ENCODE assay signal across 15 cellular contexts in genomic region chr2:15747172-15747550, GRCh38.
DNase-seq lines count a peak whose midpoint lies in the region; ATAC-seq, FAIRE-seq and TF ChIP-seq lines count a peak whose summit lies in the region.
"Had no signal": no experiment of that assay in that cellular context is flagged by ENCODE, and none has a peak within 500 bp of the region (broad histone marks: within the 10 kb centered on the region; RNA-seq: fewer than 3 reads in every experiment).

No MANE protein-coding gene starts in this region.

- H2BK120ac ChIP-seq in H1 (replicated peaks; ENCODE audit: low read depth, low read length), result peak overlapping the region; percentile 4

- peak overlapping the region; percentile 57 for H4K91ac ChIP-seq in H1 (replicated peaks; ENCODE audit: insufficient read length, low read length)

- POLR2A ChIA-PET in H1 (lab: Charles Lee; ENCODE audit: partially characterized antibody), result interaction anchor here (0.6 to 1.5 kb wide), 10 partner anchors 11 to 133 kb away, joined by 3 to 6 read pairs (median 3); no protein-coding TSS in a partner anchor

- H3K4ac ChIP-seq in H1 (replicated peaks; ENCODE audit: insufficient read length, low read depth, low read length), result no peak overlapping the region

- peaks cover under 1% of the 10 kb centered on the region; the same call in 1 of the 2 replicates for H3K9me3 ChIP-seq in NT2/D1 (ENCODE audit: insufficient read depth, low read length)
- no peaks in the 10 kb centered on the region for H3K9me3 ChIP-seq in H1 (ENCODE audit: insufficient read depth in 2 of 2, low read depth in 1 of 2, low read length in 1 of 2)
- no peaks in the 10 kb centered on the region for H3K9me3 ChIP-seq in smooth muscle cell (replicated peaks; ENCODE audit: low read depth)

- H3K14ac ChIP-seq in H1 (ENCODE audit: insufficient read length), result no peak overlapping the region

- H3K36me3 Mint-ChIP-seq in nephron (ENCODE audit: low read depth), result peaks cover 4% of the 10 kb centered on the region
- H3K36me3 Mint-ChIP-seq in immature natural killer cell, result no peaks in the 10 kb centered on the region

- 85% methylated on average over 4 of the region's 4 CpGs; no CpG with 5 or more reads in 1 of the 2 experiments for WGBS in H1 (ENCODE audit: extremely low coverage in 1 of 2, insufficient coverage in 1 of 2, insufficient read length in 1 of 2, insufficient replicate concordance in 2 of 2, low coverage in 1 of 2, low lambda C conversion rate in 2 of 2, missing lambda C conversion rate in 1 of 2), 2 experiments
- WGBS in smooth muscle cell (ENCODE audit: low lambda C conversion rate), result 97% methylated on average over 4 of the region's 4 CpGs

- H3K4me3 ChIP-seq in NT2/D1 (ENCODE audit: insufficient read length, low read depth) (no peak overlapping the region), H1 (ENCODE audit: extremely low read depth in 1 of 4, insufficient read depth in 2 of 4, low read depth in 3 of 4, low read length in 4 of 4) (peak overlapping the region in 1 of 4 experiments; percentile 33; a peak in 1 of 8 replicates), smooth muscle cell (no peak overlapping the region)

- H3K9ac ChIP-seq in NT2/D1 (ENCODE audit: insufficient read length, low read depth), result peak overlapping the region; percentile 18
- no peak overlapping the region for H3K9ac ChIP-seq in H1 (replicated peaks in 1 of 4; ENCODE audit: extremely low read depth in 1 of 4, low read depth in 3 of 4, low read length in 3 of 4)
- H3K9ac ChIP-seq in smooth muscle cell (ENCODE audit: low read depth), result no peak overlapping the region

- ATAC-seq in GM21515 (IDR thresholded peaks at IDR 0.05; ENCODE audit: unreplicated experiment), result no peak

- H2BK15ac ChIP-seq in H1 (ENCODE audit: low read length), result no peak overlapping the region

- no peaks in the 10 kb centered on the region for H4K20me1 ChIP-seq in H1 (replicated peaks in 1 of 2; ENCODE audit: control insufficient read depth in 1 of 2, insufficient read depth in 2 of 2, low read length in 2 of 2)
- no peaks in the 10 kb centered on the region for H4K20me1 ChIP-seq in smooth muscle cell (ENCODE audit: low read depth)

- H3K27me3 Mint-ChIP-seq in nephron (ENCODE audit: low read depth), result peaks cover 11% of the 10 kb centered on the region
- peaks cover 0 to 13% (median 6%) of the 10 kb centered on the region in 3 donors for H3K27me3 Mint-ChIP-seq in immature natural killer cell (ENCODE audit: low read depth in 3 of 3)

- H3K27ac Mint-ChIP-seq in nephron, result peak overlapping the region; percentile 78 to 90 (median 80)
- no peak overlapping the region for H3K27ac Mint-ChIP-seq in immature natural killer cell
- H3K27ac Mint-ChIP-seq: HFFc6 had no signal

- no peak for TF ChIP-seq EP300 in H1 (IDR thresholded peaks at IDR 0.05; ENCODE audit: borderline replicate concordance in 1 of 2, low read depth in 2 of 2, low read length in 2 of 2)

- H3K4me3 Mint-ChIP-seq in nephron (peak overlapping the region in 1 of 3 experiments; percentile 21), immature natural killer cell (no peak overlapping the region)
- H3K4me3 Mint-ChIP-seq: HFFc6 had no signal

- peak overlapping the region; percentile 67; the same call in 1 of the 2 replicates for H2AFZ ChIP-seq in H1 (ENCODE audit: low read length)
- H2AFZ ChIP-seq in smooth muscle cell (ENCODE audit: low read depth), result no peak overlapping the region

- no peak for TF ChIP-seq POLR2A in H1 (IDR thresholded peaks at IDR 0.05; ENCODE audit: control extremely low read depth in 1 of 2, low read depth in 2 of 2, low read length in 2 of 2)

- CTCF ChIA-PET in H1 (lab: Charles Lee; ENCODE audit: partially characterized antibody), result interaction anchor here (0.6 to 4.6 kb wide), 25 partner anchors 11 to 861 kb away, joined by 3 to 29 read pairs (median 5); no protein-coding TSS in a partner anchor

- H4K5ac ChIP-seq in H1 (ENCODE audit: insufficient read length, low read depth, low read length), result no peak overlapping the region

- H3K27ac ChIP-seq in H1 (ENCODE audit: low read depth, low read length), result no peak overlapping the region
- no peak overlapping the region for H3K27ac ChIP-seq in smooth muscle cell (ENCODE audit: low read depth)

- peak overlapping the region; percentile 77 for H2BK20ac ChIP-seq in H1 (ENCODE audit: low read length)

- FAIRE-seq in H1 (lab: Jason Lieb, UNC), result no peak
- FAIRE-seq: GM12892 had no signal

- TF ChIP-seq RAD21 in H1 (IDR thresholded peaks at IDR 0.05 in 1 of 2, conservative IDR thresholded peaks at IDR 0.05 in 1 of 2; ENCODE audit: low read depth in 2 of 2, low read length in 2 of 2), result no peak

- TF ChIP-seq CTCF in H1 (IDR thresholded peaks at IDR 0.05; ENCODE audit: control extremely low read depth in 1 of 3, insufficient read depth in 1 of 3, low read depth in 1 of 3, low read length in 3 of 3) (no peak), nephron (IDR thresholded peaks at IDR 0.05; ENCODE audit: unreplicated experiment in 3 of 3) (no peak), smooth muscle cell (IDR thresholded peaks at IDR 0.05; ENCODE audit: borderline replicate concordance, insufficient read depth, poor library complexity, severe bottlenecking) (no peak)

- H3K4me2 ChIP-seq in H1 (ENCODE audit: insufficient read depth in 1 of 2, low read depth in 2 of 2, low read length in 2 of 2), result no peak overlapping the region
- no peak overlapping the region for H3K4me2 ChIP-seq in smooth muscle cell

- H3K4me1 ChIP-seq in NT2/D1 (ENCODE audit: insufficient read depth, insufficient read length), result peaks cover 12% of the 10 kb centered on the region
- H3K4me1 ChIP-seq in H1 (replicated peaks in 1 of 4; ENCODE audit: control insufficient read depth in 3 of 4, insufficient read depth in 4 of 4, low read length in 3 of 4), result peaks cover 5 to 12% (median 10%) of the 10 kb centered on the region in 4 experiments
- peaks cover 14% of the 10 kb centered on the region for H3K4me1 ChIP-seq in smooth muscle cell (ENCODE audit: low read depth)

- H2BK12ac ChIP-seq in H1 (ENCODE audit: low read depth, low read length), result peak overlapping the region; percentile 96

- no peak overlapping the region for H4K8ac ChIP-seq in H1 (ENCODE audit: extremely low read depth, insufficient read depth, low read length)

- no peak overlapping the region for H3K56ac ChIP-seq in H1 (replicated peaks; ENCODE audit: insufficient read length, low read depth, low read length)

- H3K23me2 ChIP-seq in H1 (ENCODE audit: low read depth, low read length), result no peaks in the 10 kb centered on the region

- H3K23ac ChIP-seq in H1 (ENCODE audit: insufficient read length), result no peak overlapping the region

- DNase-seq in NT2/D1 (ENCODE audit: low read depth, low spot score), result no peak
- DNase-seq in H1 (ENCODE audit: low read depth in 1 of 2, low spot score in 2 of 2), result no peak
- DNase-seq in immature natural killer cell, result no peak
- DNase-seq in NCI-H2196 (lab: John Stamatoyannopoulos, UW; ENCODE audit: unreplicated experiment), result no peak
- no peak for DNase-seq in smooth muscle cell (lab: John Stamatoyannopoulos, UW; ENCODE audit: unreplicated experiment)
- DNase-seq: COR-L47, DMS153, HFFc6, NCI-H1105 treated with DMSO at 0.1 percent for 48 hours, NCI-H1694 treated with DMSO at 0.1 percent for 48 hours, NCI-H526 treated with DMSO at 0.1 percent for 48 hours, SHP77 treated with DMSO at 0.1 percent for 48 hours had no signal

- H3K79me1 ChIP-seq in H1 (ENCODE audit: low read depth, low read length), result no peaks in the 10 kb centered on the region

- peak overlapping the region; percentile 72 for H3K18ac ChIP-seq in H1 (ENCODE audit: extremely low read depth, low read length)

- H2BK5ac ChIP-seq in H1 (ENCODE audit: low read depth, low read length), result peak overlapping the region; percentile 55; the same call in 1 of the 2 replicates

- H2AK5ac ChIP-seq in H1 (ENCODE audit: low read depth, low read length), result peak overlapping the region; percentile 93

- H3K36me3 ChIP-seq in NT2/D1 (ENCODE audit: insufficient read depth, insufficient read length, low read length), result no peaks in the 10 kb centered on the region
- H3K36me3 ChIP-seq in H1 (ENCODE audit: control insufficient read depth in 2 of 4, insufficient read depth in 4 of 4, low read length in 3 of 4), result no peaks in the 10 kb centered on the region
- H3K36me3 ChIP-seq in smooth muscle cell (ENCODE audit: low read depth), result no peaks in the 10 kb centered on the region

- H3K9me3 Mint-ChIP-seq in nephron, result peaks cover 7% of the 10 kb centered on the region
- peaks cover 0 to 2% (median 0%) of the 10 kb centered on the region in 6 donors for H3K9me3 Mint-ChIP-seq in immature natural killer cell
- H3K9me3 Mint-ChIP-seq: HFFc6 had no signal

- H3K4me1 Mint-ChIP-seq in nephron (peaks cover 54% of the 10 kb centered on the region), immature natural killer cell (no peaks in the 10 kb centered on the region)

- H3K79me2 ChIP-seq in H1 (ENCODE audit: control insufficient read depth in 1 of 2, insufficient read depth in 2 of 2, low read length in 2 of 2), result no peaks in the 10 kb centered on the region
- no peaks in the 10 kb centered on the region for H3K79me2 ChIP-seq in smooth muscle cell (ENCODE audit: low read depth)

- H3K27me3 ChIP-seq in NT2/D1 (ENCODE audit: insufficient read depth, insufficient read length) (no peaks in the 10 kb centered on the region), H1 (replicated peaks in 1 of 4; ENCODE audit: control insufficient read depth in 3 of 4, extremely low read depth in 1 of 4, insufficient read depth in 3 of 4, low read length in 3 of 4) (no peaks in the 10 kb centered on the region), smooth muscle cell (ENCODE audit: low read depth) (no peaks in the 10 kb centered on the region)

- H3F3A ChIP-seq in smooth muscle cell (ENCODE audit: low read depth), result no peaks in the 10 kb centered on the region

TF ChIP-seq in H1, 55 proteins besides CTCF, POLR2A, EP300 and RAD21:
- TF ChIP-seq, protein P1, sequence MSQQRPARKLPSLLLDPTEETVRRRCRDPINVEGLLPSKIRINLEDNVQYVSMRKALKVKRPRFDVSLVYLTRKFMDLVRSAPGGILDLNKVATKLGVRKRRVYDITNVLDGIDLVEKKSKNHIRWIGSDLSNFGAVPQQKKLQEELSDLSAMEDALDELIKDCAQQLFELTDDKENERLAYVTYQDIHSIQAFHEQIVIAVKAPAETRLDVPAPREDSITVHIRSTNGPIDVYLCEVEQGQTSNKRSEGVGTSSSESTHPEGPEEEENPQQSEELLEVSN (IDR thresholded peaks at IDR 0.05), result peak; percentile 66
- no peak for TF ChIP-seq SAP30 (IDR thresholded peaks at IDR 0.05; ENCODE audit: insufficient read depth, insufficient replicate concordance, low read length)

Comparison
In these comparisons a context has a peak if more than half of its experiments do, and no peak if none do; other contexts are left out.
1. H3K27ac Mint-ChIP-seq: peak in nephron (3 of 3); none in immature natural killer cell (0 of 6).